ENCODE assay signal across 8 cellular contexts in the genomic region with DNA sequence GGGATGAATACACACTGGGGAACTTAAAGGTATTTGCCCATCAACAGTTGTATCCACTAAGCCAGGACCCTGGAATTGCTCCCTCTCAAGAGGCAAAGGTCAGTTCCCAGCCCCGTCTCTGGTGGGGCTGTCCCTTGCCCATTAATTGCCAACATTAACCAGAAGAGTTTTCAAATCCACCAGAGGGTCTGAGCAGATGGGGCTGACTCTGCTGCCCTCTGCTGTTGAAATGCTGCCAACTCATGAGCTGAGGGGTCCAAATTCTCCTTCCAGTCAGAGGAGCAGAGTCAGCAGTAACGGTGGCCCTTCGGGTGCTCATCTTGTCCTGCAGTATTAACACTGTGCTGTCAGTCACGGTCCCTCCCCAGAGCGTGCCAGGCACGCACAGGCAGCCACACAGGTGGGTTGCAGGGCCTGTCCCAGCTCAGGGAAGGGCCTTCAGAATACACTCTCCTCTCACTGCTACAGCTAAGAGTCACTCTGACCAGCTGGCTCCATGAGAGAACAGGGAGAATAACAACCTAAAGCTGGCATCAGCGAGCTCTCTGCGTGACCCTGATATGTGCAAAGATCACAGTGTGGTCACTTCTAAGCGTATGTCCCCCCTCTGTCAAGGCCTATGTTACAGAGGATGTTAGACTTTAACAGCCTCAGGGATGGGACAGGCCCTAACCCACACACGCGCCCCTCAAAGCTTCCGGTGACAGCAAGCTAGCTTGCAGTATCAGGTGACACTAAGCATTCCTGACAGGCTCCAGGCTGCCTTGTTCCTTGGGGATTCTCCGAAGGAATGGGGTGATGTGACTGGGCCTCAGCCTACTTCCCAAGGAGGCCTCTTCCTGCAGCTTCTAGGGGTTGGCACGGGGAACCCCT. TPM values are rescaled to one million over a fixed set of nuclear protein-coding genes. Genes with fewer than 3 reads are reported as not detected.
DNase-seq lines count a peak whose midpoint lies in the region; ATAC-seq and TF ChIP-seq lines count a peak whose summit lies in the region.

No MANE protein-coding gene starts in this region.

- H3K27ac ChIP-seq in mesendoderm (ENCODE audit: low read depth, low read length), result no peak overlapping the region

- no peak overlapping the region for H3K23ac ChIP-seq in mesendoderm (ENCODE audit: low read length)

- WGBS in mesendoderm (ENCODE audit: extremely low coverage, insufficient coverage, low lambda C conversion rate), result no CpG with 5 or more reads among the region's 14 CpGs

- H2AK5ac ChIP-seq in mesendoderm (ENCODE audit: low read length), result no peak overlapping the region

- H2BK5ac ChIP-seq in mesendoderm (ENCODE audit: low read length), result no peak overlapping the region

- POLR2A ChIA-PET in activated CD8-positive, alpha-beta T cell treated with anti-CD3 and anti-CD28 coated beads for 36 hours (lab: Charles Lee), result interaction anchor here (1.4 kb wide), 1 partner anchor 12 kb away, joined by 4 read pairs; no protein-coding TSS in a partner anchor

- H2BK15ac ChIP-seq in mesendoderm (replicated peaks; ENCODE audit: low read depth), result no peak overlapping the region

- H3K4me1 ChIP-seq in mesendoderm (ENCODE audit: control insufficient read depth, low read depth, low read length), result no peaks in the 10 kb centered on the region

- H3K27me3 ChIP-seq in mesendoderm (ENCODE audit: insufficient read depth, low read length, poor library complexity), result no peaks in the 10 kb centered on the region

- H3K9ac ChIP-seq in mesendoderm (ENCODE audit: low read length), result no peak overlapping the region

- no peak overlapping the region for H3K27ac Mint-ChIP-seq in activated CD8-positive, alpha-beta T cell treated with anti-CD3 and anti-CD28 coated beads for 36 hours

- H3K9me3 Mint-ChIP-seq in activated CD8-positive, alpha-beta T cell treated with anti-CD3 and anti-CD28 coated beads for 36 hours, result no peaks in the 10 kb centered on the region

- intact Hi-C loops in activated CD8-positive, alpha-beta T cell treated with anti-CD3 and anti-CD28 coated beads for 36 hours (cut with micrococcal nuclease), result loop anchor here (2.0 kb wide), 1 partner anchor 132 kb away; no protein-coding TSS in a partner anchor

- peaks cover 7% of the 10 kb centered on the region for H3K4me1 Mint-ChIP-seq in activated CD8-positive, alpha-beta T cell treated with anti-CD3 and anti-CD28 coated beads for 36 hours (ENCODE audit: low read depth)

- H3K36me3 ChIP-seq in mesendoderm (ENCODE audit: control insufficient read depth, insufficient read depth, low read length), result peaks cover 1% of the 10 kb centered on the region

- no peak overlapping the region for H2BK120ac ChIP-seq in mesendoderm (ENCODE audit: low read depth, low read length)

- H4K5ac ChIP-seq in mesendoderm (ENCODE audit: low read length), result no peak overlapping the region

- H3K27me3 Mint-ChIP-seq in activated CD8-positive, alpha-beta T cell treated with anti-CD3 and anti-CD28 coated beads for 36 hours, result no peaks in the 10 kb centered on the region

- H3K79me1 ChIP-seq in mesendoderm (ENCODE audit: low read length), result no peaks in the 10 kb centered on the region

- H3K4me3 ChIP-seq in HFF-Myc (replicated peaks; ENCODE audit: low read depth, low read length), result no peak overlapping the region
- no peak overlapping the region for H3K4me3 ChIP-seq in mesendoderm (ENCODE audit: low read length)

- H4K8ac ChIP-seq in mesendoderm (ENCODE audit: low read depth, low read length), result no peak overlapping the region

- no peak overlapping the region for H3K56ac ChIP-seq in mesendoderm (ENCODE audit: low read length)

- no peak overlapping the region for H3K4me2 ChIP-seq in mesendoderm (ENCODE audit: low read length)

- DNase-seq in COR-L47 (lab: John Stamatoyannopoulos, UW), result peak; percentile 52
- peak; percentile 37 for DNase-seq in HFF-Myc (ENCODE audit: extremely low read depth, low read depth)
- DNase-seq in NCI-H748 (lab: John Stamatoyannopoulos, UW; ENCODE audit: unreplicated experiment), result peak; percentile 52
- DNase-seq in activated CD8-positive, alpha-beta T cell treated with anti-CD3 and anti-CD28 coated beads for 36 hours, result peak; percentile 83
- DNase-seq in effector CD8-positive, alpha-beta T cell (lab: John Stamatoyannopoulos, UW), result peak; percentile 50
- DNase-seq in mesendoderm, result peak; percentile 77
- DNase-seq in stimulated activated CD8-positive, alpha-beta memory T cell treated with anti-CD3 and anti-CD28 coated beads, Interleukin-4, amount 100 ng/mL, for 4 hours (ENCODE audit: low read depth in 2 of 2, low spot score in 1 of 2), result peak; percentile 31 to 55

- H3K18ac ChIP-seq in mesendoderm (ENCODE audit: low read length), result no peak overlapping the region

- H3K36me3 Mint-ChIP-seq in activated CD8-positive, alpha-beta T cell treated with anti-CD3 and anti-CD28 coated beads for 36 hours (ENCODE audit: low read depth), result peaks cover 26% of the 10 kb centered on the region

- no peaks in the 10 kb centered on the region for H3K79me2 ChIP-seq in mesendoderm (ENCODE audit: control insufficient read depth, insufficient read depth, low read length)

- ATAC-seq in activated CD8-positive, alpha-beta T cell treated with anti-CD3 and anti-CD28 coated beads for 36 hours, result peak; percentile 95
- ATAC-seq in HG03457 (IDR thresholded peaks at IDR 0.05; ENCODE audit: unreplicated experiment), result no peak

- CTCF ChIA-PET in activated CD8-positive, alpha-beta T cell treated with anti-CD3 and anti-CD28 coated beads for 36 hours (lab: Charles Lee), result interaction anchor here (0.6 to 5.9 kb wide), 41 partner anchors 9 to 439 kb away, joined by 3 to 70 read pairs (median 4); a partner anchor contains a TSS

- H3K4ac ChIP-seq in mesendoderm (ENCODE audit: low read depth, low read length), result no peak overlapping the region

- no peak overlapping the region for H3K4me3 Mint-ChIP-seq in activated CD8-positive, alpha-beta T cell treated with anti-CD3 and anti-CD28 coated beads for 36 hours

- peak; percentile 85 for TF ChIP-seq CTCF in HFF-Myc (IDR thresholded peaks at IDR 0.05; ENCODE audit: low read depth, low read length, missing control alignments)
- peak; percentile 88 for TF ChIP-seq CTCF in activated CD8-positive, alpha-beta T cell treated with anti-CD3 and anti-CD28 coated beads for 36 hours (IDR thresholded peaks at IDR 0.05)

RNA-seq across cellular contexts. Expression of a gene that starts 10.9 kb away (rescaled TPM):
- total RNA-seq in activated CD8-positive, alpha-beta T cell treated with anti-CD3 and anti-CD28 coated beads for 36 hours, result under 1 TPM; 0.11 to 0.14 TPM
- polyA plus RNA-seq in mesendoderm (2013, experiment 1 of 2), result 0.13 TPM
- polyA plus RNA-seq in mesendoderm (2013, experiment 2 of 2), result 0.15 TPM
